8 cellular contexts compared by ENCODE assay signal in the genomic region with DNA sequence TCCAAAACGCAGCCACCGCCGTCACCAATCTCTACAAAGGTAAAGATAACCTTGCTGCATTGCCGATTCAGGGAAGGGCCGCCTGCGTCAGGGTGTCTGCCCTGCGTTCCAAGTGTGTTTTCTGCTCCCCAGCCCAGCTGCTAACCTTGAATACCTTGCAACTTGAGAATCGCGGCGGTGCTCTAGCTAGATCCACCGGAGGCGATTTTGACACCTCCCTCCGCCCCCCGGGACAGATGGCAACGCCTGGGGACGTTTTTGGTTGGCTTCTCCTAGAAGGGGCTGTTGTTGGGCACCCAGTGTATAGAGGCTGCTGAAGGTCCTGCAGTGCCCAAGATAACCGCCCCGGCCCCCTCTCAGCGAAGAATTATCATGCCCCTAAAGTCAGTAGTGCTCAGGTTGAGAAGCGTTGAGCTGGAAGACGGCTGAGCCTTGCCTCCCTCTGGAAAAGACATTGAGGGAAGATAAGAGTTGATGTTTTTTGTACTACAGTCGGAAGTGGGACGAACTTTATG. TPM values are rescaled to one million over a fixed set of nuclear protein-coding genes. Genes with fewer than 3 reads are reported as not detected.
A peak's percentile ranks its signal among the peaks of the same experiment; 100 is the strongest.
DNase-seq lines count a peak whose midpoint lies in the region; ATAC-seq and TF ChIP-seq lines count a peak whose summit lies in the region.

No MANE protein-coding gene starts in this region.

- H3K4me2 ChIP-seq in BLaER1 treated with 17β-estradiol and CSF1 and Interleukin-3, amounts not matched to agents 10 nM and 100 nM = peak overlapping the region; percentile 81 to 97 (median 91)

- no peak for ATAC-seq in HG03039 (IDR thresholded peaks at IDR 0.05; ENCODE audit: unreplicated experiment)
- ATAC-seq in HG03521 (IDR thresholded peaks at IDR 0.05; ENCODE audit: unreplicated experiment) = no peak
- ATAC-seq in HG03571 (IDR thresholded peaks at IDR 0.05; ENCODE audit: unreplicated experiment) = no peak

- H3K9me3 Mint-ChIP-seq in activated T-cell treated with anti-CD3 and anti-CD28 coated beads, Interleukin-2, amount 50 U/mL, for 24 hours = no peaks in the 10 kb centered on the region

- peaks cover 44 to 71% (median 63%) of the 10 kb centered on the region in 10 experiments for H3K4me1 ChIP-seq in BLaER1 treated with 17β-estradiol and CSF1 and Interleukin-3, amounts not matched to agents 10 nM and 100 nM
- peaks cover 19% of the 10 kb centered on the region for H3K4me1 ChIP-seq in prostate gland (replicated peaks)

- peaks cover 53 to 65% (median 57%) of the 10 kb centered on the region in 11 experiments for H4K20me1 ChIP-seq in BLaER1 treated with 17β-estradiol and CSF1 and Interleukin-3, amounts not matched to agents 10 nM and 100 nM

- TF ChIP-seq POLR2A in prostate gland (IDR thresholded peaks at IDR 0.05) = no peak

- H3K4me3 ChIP-seq in BLaER1 treated with 17β-estradiol and CSF1 and Interleukin-3, amounts not matched to agents 10 nM and 100 nM = peak overlapping the region; percentile 89 to 100 (median 96)
- H3K4me3 ChIP-seq in foreskin fibroblast (ENCODE audit: low read depth in 1 of 2, low read length in 2 of 2) = peak overlapping the region; percentile 68 to 77
- peak overlapping the region; percentile 95 to 100 for H3K4me3 ChIP-seq in prostate gland

- H3K27me3 Mint-ChIP-seq in activated T-cell treated with anti-CD3 and anti-CD28 coated beads, Interleukin-2, amount 50 U/mL, for 24 hours = no peaks in the 10 kb centered on the region

- DNase-seq in M059J (ENCODE audit: low read depth) = peak; percentile 39
- peak; percentile 57 for DNase-seq in activated T-cell treated with anti-CD3 and anti-CD28 coated beads, Interleukin-2, amount 50 U/mL, for 24 hours
- no peak for DNase-seq in foreskin fibroblast
- peak; percentile 14 for DNase-seq in prostate gland (ENCODE audit: low spot score)

- peak overlapping the region; percentile 93 to 100 (median 99) for H3K9ac ChIP-seq in BLaER1 treated with 17β-estradiol and CSF1 and Interleukin-3, amounts not matched to agents 10 nM and 100 nM

- WGBS in prostate gland = under 1% methylated on average over 23 of the region's 23 CpGs

- intact Hi-C loops in prostate gland (cut with DNase I) = no loop called here

- H3K27ac ChIP-seq in BLaER1 treated with 17β-estradiol and CSF1 and Interleukin-3, amounts not matched to agents 10 nM and 100 nM = peak overlapping the region; percentile 96 to 100 (median 98)
- H3K27ac ChIP-seq in prostate gland = peak overlapping the region; percentile 97 to 99

- H3K36me3 ChIP-seq in BLaER1 treated with 17β-estradiol and CSF1 and Interleukin-3, amounts not matched to agents 10 nM and 100 nM = peaks cover 37 to 53% (median 47%) of the 10 kb centered on the region in 11 experiments
- H3K36me3 ChIP-seq in prostate gland = no peaks in the 10 kb centered on the region

- H3K4me3 Mint-ChIP-seq in activated T-cell treated with anti-CD3 and anti-CD28 coated beads, Interleukin-2, amount 50 U/mL, for 24 hours = peak overlapping the region; percentile 98

- TF ChIP-seq CTCF in foreskin fibroblast (IDR thresholded peaks at IDR 0.05; ENCODE audit: low read depth, low read length) (no peak), prostate gland (IDR thresholded peaks at IDR 0.05) (no peak)

- no peaks in the 10 kb centered on the region for H3K9me3 ChIP-seq in BLaER1 treated with 17β-estradiol and CSF1 and Interleukin-3, amounts not matched to agents 10 nM and 100 nM (replicated peaks in 1 of 11)
- no peaks in the 10 kb centered on the region for H3K9me3 ChIP-seq in prostate gland

- peak overlapping the region; percentile 97 for H3K27ac Mint-ChIP-seq in activated T-cell treated with anti-CD3 and anti-CD28 coated beads, Interleukin-2, amount 50 U/mL, for 24 hours

- peaks cover 56% of the 10 kb centered on the region for H3K36me3 Mint-ChIP-seq in activated T-cell treated with anti-CD3 and anti-CD28 coated beads, Interleukin-2, amount 50 U/mL, for 24 hours (ENCODE audit: low read depth)

- H3K4me1 Mint-ChIP-seq in activated T-cell treated with anti-CD3 and anti-CD28 coated beads, Interleukin-2, amount 50 U/mL, for 24 hours (ENCODE audit: low read depth) = peaks cover 46% of the 10 kb centered on the region

- H3K27me3 ChIP-seq in BLaER1 treated with 17β-estradiol and CSF1 and Interleukin-3, amounts not matched to agents 10 nM and 100 nM = no peaks in the 10 kb centered on the region
- no peaks in the 10 kb centered on the region for H3K27me3 ChIP-seq in prostate gland (replicated peaks; ENCODE audit: insufficient read depth)

RNA-seq across cellular contexts. Expression of a gene that starts 1.6 kb away (rescaled TPM):
- 29.5 and 48.5 TPM in 2 replicates for total RNA-seq in M059J (2014; rRNA removed; shearing (Covaris generic))
- total RNA-seq in prostate gland = 10 to 100 TPM; 45.5 to 68.6 TPM

Comparison
In these comparisons a context has a peak if more than half of its experiments do, and no peak if none do; other contexts are left out.
1. DNase-seq: peak in M059J (single experiment), activated T-cell treated with anti-CD3 and anti-CD28 coated beads, Interleukin-2, amount 50 U/mL, for 24 hours (single experiment) and prostate gland (single experiment); none in foreskin fibroblast (0 of 2).
2. Peak in every context shown above with its lines, with median percentiles within 50 percentile points of each other: H3K4me3 ChIP-seq.